In genomic region chr6:99341862-99342455, GRCh38 we compare ENCODE assay signal across 21 cellular contexts. TPM values are rescaled to one million over a fixed set of nuclear protein-coding genes. Genes with fewer than 3 reads are reported as not detected.
A peak's percentile ranks its signal among the peaks of the same experiment; 100 is the strongest.
DNase-seq lines count a peak whose midpoint lies in the region; ATAC-seq, FAIRE-seq and TF ChIP-seq lines count a peak whose summit lies in the region.
"Had no signal": no experiment of that assay in that cellular context is flagged by ENCODE, and none has a peak within 500 bp of the region (broad histone marks: within the 10 kb centered on the region; RNA-seq: fewer than 3 reads in every experiment).

No MANE protein-coding gene starts in this region.

- POLR2A ChIA-PET in CD8-positive, alpha-beta memory T cell (lab: Charles Lee) = no interaction called here

- no peaks in the 10 kb centered on the region for H3K36me3 ChIP-seq in CD8-positive, alpha-beta memory T cell (ENCODE audit: insufficient read depth, low read length)
- H3K36me3 ChIP-seq in psoas muscle (ENCODE audit: insufficient read depth in 1 of 2, low read depth in 1 of 2) = no peaks in the 10 kb centered on the region
- H3K36me3 ChIP-seq: BLaER1, upper lobe of left lung had no signal

- H3K9me3 Mint-ChIP-seq in CD8-positive, alpha-beta memory T cell = no peaks in the 10 kb centered on the region
- H3K9me3 Mint-ChIP-seq: activated naive CD4-positive, alpha-beta T cell treated with anti-CD3 and anti-CD28 coated beads, Interleukin-2, amount 10 ng/mL, durations not matched to agents 7 days and 5 days had no signal

- peak; percentile 62 for ATAC-seq in GM19463 (IDR thresholded peaks at IDR 0.05; ENCODE audit: unreplicated experiment)
- ATAC-seq in HG03025 (IDR thresholded peaks at IDR 0.05; ENCODE audit: low FRiP score, unreplicated experiment) = peak; percentile 70
- peak; percentile 36 for ATAC-seq in esophagus mucosa
- no peak for ATAC-seq in psoas muscle
- ATAC-seq in HG02973 (IDR thresholded peaks at IDR 0.05; ENCODE audit: unreplicated experiment) = no peak
- ATAC-seq: activated CD4-positive, alpha-beta T cell treated with anti-CD3 and anti-CD28 coated beads for 36 hours; Panc1 had no signal

- peak; percentile 12 for FAIRE-seq in GM18507 (lab: Jason Lieb, UNC)
- FAIRE-seq: D721Med had no signal

- no peak for DNase-seq in GM18507 (ENCODE audit: extremely low spot score, insufficient read length, low read depth)
- no peak for DNase-seq in nucleus accumbens (lab: John Stamatoyannopoulos, UW)
- no peak for DNase-seq in CD8-positive, alpha-beta memory T cell
- no peak for DNase-seq in psoas muscle
- DNase-seq: activated CD4-positive, alpha-beta T cell treated with anti-CD3 and anti-CD28 coated beads for 36 hours; activated naive CD4-positive, alpha-beta T cell treated with anti-CD3 and anti-CD28 coated beads, Interleukin-2, amount 10 ng/mL, durations not matched to agents 7 days and 5 days; caudate nucleus; dermis blood vessel endothelial cell; HCEC 1CT; mesendoderm; NCI-H2107; NK-92 treated with Interleukin-12 subunit alpha and Interleukin-12 subunit beta, amount 100 ng/mL, for 24 hours; upper lobe of left lung had no signal

- CTCF ChIA-PET in CD8-positive, alpha-beta memory T cell (lab: Charles Lee) = interaction anchor here (2.5 kb wide), 1 partner anchor 11 kb away, joined by 5 read pairs; no protein-coding TSS in a partner anchor

- no peak overlapping the region for H3K4me3 ChIP-seq in CD8-positive, alpha-beta memory T cell (ENCODE audit: low read length)
- no peak overlapping the region for H3K4me3 ChIP-seq in psoas muscle
- H3K4me3 ChIP-seq: BLaER1, upper lobe of left lung had no signal

- peaks cover 0 to 1% (median 0%) of the 10 kb centered on the region in 3 donors for H3K36me3 Mint-ChIP-seq in CD8-positive, alpha-beta memory T cell
- H3K36me3 Mint-ChIP-seq: activated naive CD4-positive, alpha-beta T cell treated with anti-CD3 and anti-CD28 coated beads, Interleukin-2, amount 10 ng/mL, durations not matched to agents 7 days and 5 days; IgD-negative memory B cell had no signal

- no peak overlapping the region for H3K27ac Mint-ChIP-seq in CD8-positive, alpha-beta memory T cell
- H3K27ac Mint-ChIP-seq: activated CD4-positive, alpha-beta T cell treated with anti-CD3 and anti-CD28 coated beads for 36 hours; activated naive CD4-positive, alpha-beta T cell treated with anti-CD3 and anti-CD28 coated beads, Interleukin-2, amount 10 ng/mL, durations not matched to agents 7 days and 5 days; IgD-negative memory B cell had no signal

- 80 to 90% (median 83%) methylated on average over 5 of the region's 5 CpGs for WGBS in psoas muscle, 3 donors

- no peak for TF ChIP-seq CTCF in psoas muscle (IDR thresholded peaks at IDR 0.05)

- no peaks in the 10 kb centered on the region for H3K4me1 ChIP-seq in CD8-positive, alpha-beta memory T cell (ENCODE audit: insufficient read depth, low read length)
- H3K4me1 ChIP-seq in psoas muscle = no peaks in the 10 kb centered on the region
- H3K4me1 ChIP-seq: BLaER1, upper lobe of left lung had no signal

- H3K27ac ChIP-seq in CD8-positive, alpha-beta memory T cell (ENCODE audit: low read depth, low read length) = no peak overlapping the region
- no peak overlapping the region for H3K27ac ChIP-seq in psoas muscle
- H3K27ac ChIP-seq: BLaER1, upper lobe of left lung had no signal

- no peaks in the 10 kb centered on the region for H3K4me1 Mint-ChIP-seq in CD8-positive, alpha-beta memory T cell
- H3K4me1 Mint-ChIP-seq: activated naive CD4-positive, alpha-beta T cell treated with anti-CD3 and anti-CD28 coated beads, Interleukin-2, amount 10 ng/mL, durations not matched to agents 7 days and 5 days had no signal

- H3K27me3 Mint-ChIP-seq in CD8-positive, alpha-beta memory T cell = peaks cover 21 to 55% of the 10 kb centered on the region in 2 donors

- H3K27me3 ChIP-seq in CD8-positive, alpha-beta memory T cell (ENCODE audit: insufficient read depth, low read length, poor library complexity, severe bottlenecking) = no peaks in the 10 kb centered on the region
- H3K27me3 ChIP-seq in psoas muscle (ENCODE audit: insufficient read depth in 3 of 3, low read length in 2 of 3) = peaks cover 0 to 12% (median 2%) of the 10 kb centered on the region in 3 donors
- H3K27me3 ChIP-seq: BLaER1, upper lobe of left lung had no signal

- intact Hi-C loops in psoas muscle (cut with DNase I) = no loop called here

- H3K9me3 ChIP-seq in CD8-positive, alpha-beta memory T cell (ENCODE audit: low read length) = no peaks in the 10 kb centered on the region
- no peaks in the 10 kb centered on the region for H3K9me3 ChIP-seq in psoas muscle
- H3K9me3 ChIP-seq: BLaER1, upper lobe of left lung had no signal

- H3K4me3 Mint-ChIP-seq in CD8-positive, alpha-beta memory T cell = no peak overlapping the region
- H3K4me3 Mint-ChIP-seq: activated CD4-positive, alpha-beta T cell treated with anti-CD3 and anti-CD28 coated beads for 36 hours; activated naive CD4-positive, alpha-beta T cell treated with anti-CD3 and anti-CD28 coated beads, Interleukin-2, amount 10 ng/mL, durations not matched to agents 7 days and 5 days; IgD-negative memory B cell had no signal

RNA-seq across cellular contexts. Expression of gene FAXC, which starts 7.5 kb away (rescaled TPM):
- total RNA-seq in esophagus mucosa (1.6 TPM), psoas muscle (under 1 TPM in 2 of 4 donors, not detected in 2; 0.64 to 0.73 TPM)
- not detected for total RNA-seq in CD8-positive, alpha-beta memory T cell
- not detected for polyA plus RNA-seq in CD8-positive, alpha-beta memory T cell
- polyA plus RNA-seq in psoas muscle = under 1 TPM in 1 of 3 donors, not detected in 2; 0.36 TPM
- polyA plus RNA-seq: IgD-negative memory B cell had no signal

RNA-seq across cellular contexts. Expression of gene COQ3, which starts 52.0 kb away (rescaled TPM):
- total RNA-seq in esophagus mucosa (9.2 TPM), psoas muscle (10 to 100 TPM; 13.5 to 19.0 (median 14.9) TPM)
- total RNA-seq in CD8-positive, alpha-beta memory T cell = 10 to 100 TPM; 18.9 to 20.7 TPM
- 7.9 TPM for polyA plus RNA-seq in CD8-positive, alpha-beta memory T cell
- 10 to 100 TPM; 19.1 to 20.0 (median 19.6) TPM for polyA plus RNA-seq in psoas muscle

Comparison
In these comparisons a context has a peak if more than half of its experiments do, and no peak if none do; other contexts are left out.
1. ATAC-seq: peak in GM19463 (single experiment), HG03025 (single experiment) and esophagus mucosa (single experiment); none in psoas muscle (0 of 4) and HG02973 (single experiment).